In the genomic region with DNA sequence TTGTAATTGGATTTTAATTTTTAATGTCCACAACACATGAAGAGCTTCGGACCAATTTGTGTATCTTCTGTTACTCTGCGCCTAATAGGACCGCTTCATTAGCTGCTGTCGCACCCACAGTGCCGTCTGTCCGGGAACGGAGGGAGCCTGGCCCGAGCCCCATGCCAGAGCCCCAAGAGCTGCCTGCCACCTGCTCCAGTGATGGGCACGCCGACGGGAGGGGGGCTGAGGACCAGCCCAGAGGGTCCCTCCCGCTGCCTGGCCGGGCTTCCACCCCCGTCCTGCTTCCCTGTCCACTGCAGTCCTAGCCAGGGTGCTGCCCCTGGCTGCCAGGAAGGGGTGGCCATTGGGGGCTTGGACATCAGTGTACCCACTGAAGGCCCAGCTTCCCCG, we compare ENCODE assay signal across 25 cellular contexts. TPM values are rescaled to one million over a fixed set of nuclear protein-coding genes. Genes with fewer than 3 reads are reported as not detected.
DNase-seq lines count a peak whose midpoint lies in the region; ATAC-seq, FAIRE-seq and TF ChIP-seq lines count a peak whose summit lies in the region.
"Had no signal": no experiment of that assay in that cellular context is flagged by ENCODE, and none has a peak within 500 bp of the region (broad histone marks: within the 10 kb centered on the region; RNA-seq: fewer than 3 reads in every experiment).

No MANE protein-coding gene starts in this region.

- H3K36me3 ChIP-seq in BLaER1 (no peaks in the 10 kb centered on the region), WERI-Rb-1 (no peaks in the 10 kb centered on the region), H1 (ENCODE audit: control insufficient read depth in 2 of 4, insufficient read depth in 4 of 4, low read length in 3 of 4) (no peaks in the 10 kb centered on the region), neuronal stem cell (replicated peaks in 1 of 2; ENCODE audit: control insufficient read depth in 2 of 2, insufficient read depth in 2 of 2, low read length in 2 of 2) (no peaks in the 10 kb centered on the region), mucosa of descending colon (ENCODE audit: low read depth) (no peaks in the 10 kb centered on the region)
- H3K36me3 ChIP-seq: MG63, SJSA1 had no signal

- H4K91ac ChIP-seq in H1 (replicated peaks; ENCODE audit: insufficient read length, low read length) (peak overlapping the region; percentile 9), neuronal stem cell (ENCODE audit: low read depth, low read length, poor library complexity) (peak overlapping the region; percentile 3)

- H3K79me2 ChIP-seq in H1 (ENCODE audit: control insufficient read depth in 1 of 2, insufficient read depth in 2 of 2, low read length in 2 of 2): no peaks in the 10 kb centered on the region

- no peak overlapping the region for H3K18ac ChIP-seq in H1 (ENCODE audit: extremely low read depth, low read length)
- H3K18ac ChIP-seq in neuronal stem cell (ENCODE audit: low read length): peak overlapping the region; percentile 95

- no peak overlapping the region for H2BK12ac ChIP-seq in H1 (ENCODE audit: low read depth, low read length)
- peak overlapping the region; percentile 97 for H2BK12ac ChIP-seq in neuronal stem cell (ENCODE audit: low read length)

- H3K27me3 Mint-ChIP-seq in WTC11 (ENCODE audit: low read depth): peaks cover 29% of the 10 kb centered on the region

- POLR2A ChIA-PET in H1 (lab: Charles Lee; ENCODE audit: partially characterized antibody) (no interaction called here), WTC11 (lab: Charles Lee) (no interaction called here)

- no peaks in the 10 kb centered on the region; the same call in 1 of the 2 replicates for H3K23me2 ChIP-seq in H1 (ENCODE audit: low read depth, low read length)

- TF ChIP-seq EP300 in H1 (IDR thresholded peaks at IDR 0.05; ENCODE audit: borderline replicate concordance in 1 of 2, low read depth in 2 of 2, low read length in 2 of 2): no peak

- H3K9me3 Mint-ChIP-seq in WTC11: no peaks in the 10 kb centered on the region

- H3K36me3 Mint-ChIP-seq in WTC11: no peaks in the 10 kb centered on the region
- H3K36me3 Mint-ChIP-seq: CD14-positive monocyte had no signal

- DNase-seq in WERI-Rb-1 (no peak), H1 (ENCODE audit: low read depth in 1 of 2, low spot score in 2 of 2) (no peak), neuronal stem cell (ENCODE audit: low spot score) (no peak), NCI-H187 (lab: John Stamatoyannopoulos, UW) (no peak), mucosa of descending colon (no peak), HK-2 (ENCODE audit: unreplicated experiment) (no peak), WTC11 (ENCODE audit: low spot score) (no peak)
- DNase-seq: AML-193, MG63, NCI-H1694 treated with DMSO at 0.1 percent for 48 hours, NCI-H2107, NCI-H510A, NCI-H774 had no signal

- TF ChIP-seq CTCF in WERI-Rb-1 (IDR thresholded peaks at IDR 0.05; ENCODE audit: low read depth, low read length) (no peak), H1 (IDR thresholded peaks at IDR 0.05; ENCODE audit: control extremely low read depth in 1 of 3, insufficient read depth in 1 of 3, low read depth in 1 of 3, low read length in 3 of 3) (no peak), mucosa of descending colon (IDR thresholded peaks at IDR 0.05) (no peak), WTC11 (IDR thresholded peaks at IDR 0.05) (no peak)

- ATAC-seq in mucosa of descending colon (no peak), WTC11 (no peak)
- ATAC-seq: Right ventricle myocardium inferior had no signal

- H3K9me3 ChIP-seq in BLaER1: no peaks in the 10 kb centered on the region
- no peaks in the 10 kb centered on the region for H3K9me3 ChIP-seq in WERI-Rb-1 (ENCODE audit: severe bottlenecking)
- H3K9me3 ChIP-seq in H1 (ENCODE audit: insufficient read depth in 2 of 2, low read depth in 1 of 2, low read length in 1 of 2): no peaks in the 10 kb centered on the region
- no peaks in the 10 kb centered on the region for H3K9me3 ChIP-seq in neuronal stem cell (replicated peaks in 1 of 2; ENCODE audit: control insufficient read depth in 2 of 2, insufficient read depth in 1 of 2, low read depth in 1 of 2, low read length in 2 of 2)
- no peaks in the 10 kb centered on the region for H3K9me3 ChIP-seq in mucosa of descending colon
- H3K9me3 ChIP-seq: MG63, SJSA1 had no signal

- no peak overlapping the region for H2BK15ac ChIP-seq in H1 (ENCODE audit: low read length)
- H2BK15ac ChIP-seq in neuronal stem cell (ENCODE audit: low read length): peak overlapping the region; percentile 100

- TF ChIP-seq RAD21 in H1 (IDR thresholded peaks at IDR 0.05 in 1 of 2, conservative IDR thresholded peaks at IDR 0.05 in 1 of 2; ENCODE audit: low read depth in 2 of 2, low read length in 2 of 2): no peak

- H3K23ac ChIP-seq in H1 (ENCODE audit: insufficient read length) (no peak overlapping the region), neuronal stem cell (ENCODE audit: low read depth, low read length, poor library complexity) (no peak overlapping the region)

- H3K27ac Mint-ChIP-seq in WTC11: no peak overlapping the region
- H3K27ac Mint-ChIP-seq: CD14-positive monocyte had no signal

- no peak overlapping the region for H3K56ac ChIP-seq in H1 (replicated peaks; ENCODE audit: insufficient read length, low read depth, low read length)

- H3K9ac ChIP-seq in BLaER1 (no peak overlapping the region; the same call in 1 of the 2 replicates), H1 (replicated peaks in 1 of 4; ENCODE audit: extremely low read depth in 1 of 4, low read depth in 3 of 4, low read length in 3 of 4) (no peak overlapping the region), neuronal stem cell (ENCODE audit: low read depth, low read length, poor library complexity) (peak overlapping the region; percentile 66)

- peaks cover 25% of the 10 kb centered on the region for H4K20me1 ChIP-seq in BLaER1
- peaks cover 0 to 4% of the 10 kb centered on the region in 2 experiments for H4K20me1 ChIP-seq in H1 (replicated peaks in 1 of 2; ENCODE audit: control insufficient read depth in 1 of 2, insufficient read depth in 2 of 2, low read length in 2 of 2)

- TF ChIP-seq POLR2A in H1 (IDR thresholded peaks at IDR 0.05; ENCODE audit: control extremely low read depth in 1 of 2, low read depth in 2 of 2, low read length in 2 of 2): no peak

- no peaks in the 10 kb centered on the region for H3K4me1 Mint-ChIP-seq in WTC11
- H3K4me1 Mint-ChIP-seq: CD14-positive monocyte had no signal

- H2AFZ ChIP-seq in H1 (ENCODE audit: low read length): no peak overlapping the region
- H2AFZ ChIP-seq in neuronal stem cell (ENCODE audit: low read length): peak overlapping the region; percentile 82

- H4K5ac ChIP-seq in H1 (ENCODE audit: insufficient read length, low read depth, low read length): no peak overlapping the region

- H2AK5ac ChIP-seq in H1 (ENCODE audit: low read depth, low read length) (no peak overlapping the region), neuronal stem cell (ENCODE audit: low read depth, low read length) (peak overlapping the region; percentile 90)

- CTCF ChIA-PET in H1 (lab: Charles Lee; ENCODE audit: partially characterized antibody): interaction anchor here (0.6 to 2.4 kb wide), 6 partner anchors 15 to 116 kb away, joined by 3 to 8 read pairs (median 6); no protein-coding TSS in a partner anchor
- CTCF ChIA-PET in WTC11 (lab: Charles Lee): interaction anchor here (1.3 to 1.9 kb wide), 3 partner anchors 16 to 103 kb away, joined by 3 to 9 read pairs (median 4); no protein-coding TSS in a partner anchor

- H2BK5ac ChIP-seq in H1 (ENCODE audit: low read depth, low read length): no peak overlapping the region
- peak overlapping the region; percentile 98 for H2BK5ac ChIP-seq in neuronal stem cell (ENCODE audit: low read length)

- no peak overlapping the region for H3K4ac ChIP-seq in H1 (replicated peaks; ENCODE audit: insufficient read length, low read depth, low read length)
- peak overlapping the region; percentile 58 for H3K4ac ChIP-seq in neuronal stem cell (ENCODE audit: low read length)

- H3K14ac ChIP-seq in H1 (ENCODE audit: insufficient read length) (no peak overlapping the region), neuronal stem cell (ENCODE audit: low read length) (no peak overlapping the region)

- H2BK20ac ChIP-seq in H1 (ENCODE audit: low read length): no peak overlapping the region

- intact Hi-C loops in mucosa of descending colon (cut with DNase I, micrococcal nuclease): no loop called here

- WGBS in H1 (ENCODE audit: extremely low coverage in 1 of 2, insufficient coverage in 1 of 2, insufficient read length in 1 of 2, insufficient replicate concordance in 2 of 2, low coverage in 1 of 2, low lambda C conversion rate in 2 of 2, missing lambda C conversion rate in 1 of 2), 2 experiments: 93% methylated on average over 11 of the region's 15 CpGs; no CpG with 5 or more reads in 1 of the 2 experiments
- WGBS in neuronal stem cell (ENCODE audit: extremely low coverage in 2 of 2, insufficient read length in 2 of 2, insufficient replicate concordance in 1 of 2), 2 donors: no CpG with 5 or more reads among the region's 15 CpGs

- no peak for FAIRE-seq in H1 (lab: Jason Lieb, UNC)
- FAIRE-seq: G401.6, GM12892, GM18507, GM19239, RCC 7860 had no signal

- peaks cover 98% of the 10 kb centered on the region for H3K4me1 ChIP-seq in BLaER1
- peaks cover 0 to 18% (median 10%) of the 10 kb centered on the region in 4 experiments; a peak in 4 of 7 replicates for H3K4me1 ChIP-seq in H1 (replicated peaks in 1 of 4; ENCODE audit: control insufficient read depth in 3 of 4, insufficient read depth in 4 of 4, low read length in 3 of 4)
- peaks cover 34 to 55% of the 10 kb centered on the region in 2 donors for H3K4me1 ChIP-seq in neuronal stem cell (ENCODE audit: control insufficient read depth in 2 of 2, insufficient read depth in 1 of 2, low read depth in 1 of 2, low read length in 2 of 2)
- no peaks in the 10 kb centered on the region for H3K4me1 ChIP-seq in mucosa of descending colon (ENCODE audit: low read depth)

- H3K4me3 ChIP-seq in BLaER1 (0 out of 2 replicates have a peak overlapping the region, but pooled peaks have one; percentile 44), WERI-Rb-1 (ENCODE audit: low read depth, low read length) (peak overlapping the region; percentile 7; the same call in 1 of the 2 replicates), H1 (ENCODE audit: extremely low read depth in 1 of 4, insufficient read depth in 2 of 4, low read depth in 3 of 4, low read length in 4 of 4) (no peak overlapping the region), neuronal stem cell (ENCODE audit: low read length in 2 of 2) (no peak overlapping the region), mucosa of descending colon (no peak overlapping the region)
- H3K4me3 ChIP-seq: MG63, SJSA1 had no signal

- H4K8ac ChIP-seq in H1 (ENCODE audit: extremely low read depth, insufficient read depth, low read length): 0 out of 2 replicates have a peak overlapping the region, but pooled peaks have one; percentile 62
- H4K8ac ChIP-seq in neuronal stem cell (ENCODE audit: low read depth, low read length): no peak overlapping the region

- H2BK120ac ChIP-seq in H1 (replicated peaks; ENCODE audit: low read depth, low read length): no peak overlapping the region
- H2BK120ac ChIP-seq in neuronal stem cell (ENCODE audit: low read depth, low read length): peak overlapping the region; percentile 63

- H3K4me2 ChIP-seq in BLaER1 (peak overlapping the region; percentile 94), H1 (ENCODE audit: insufficient read depth in 1 of 2, low read depth in 2 of 2, low read length in 2 of 2) (no peak overlapping the region), neuronal stem cell (ENCODE audit: insufficient read depth, low read length, poor library complexity, severe bottlenecking) (no peak overlapping the region)

- H3K27ac ChIP-seq in BLaER1: peak overlapping the region; percentile 75; the same call in 1 of the 2 replicates
- H3K27ac ChIP-seq in WERI-Rb-1: peak overlapping the region; percentile 63
- H3K27ac ChIP-seq in H1 (ENCODE audit: low read depth, low read length): no peak overlapping the region
- H3K27ac ChIP-seq in neuronal stem cell (replicated peaks; ENCODE audit: low read length): peak overlapping the region; percentile 99
- H3K27ac ChIP-seq: SJSA1 had no signal

- H3K27me3 ChIP-seq in BLaER1: peaks cover 46% of the 10 kb centered on the region
- H3K27me3 ChIP-seq in WERI-Rb-1 (ENCODE audit: insufficient read depth, low read depth, severe bottlenecking): peaks cover 13% of the 10 kb centered on the region
- H3K27me3 ChIP-seq in H1 (replicated peaks in 1 of 4; ENCODE audit: control insufficient read depth in 3 of 4, extremely low read depth in 1 of 4, insufficient read depth in 3 of 4, low read length in 3 of 4): peaks cover 18 to 34% (median 30%) of the 10 kb centered on the region in 4 experiments
- H3K27me3 ChIP-seq in neuronal stem cell (ENCODE audit: control insufficient read depth in 3 of 3, insufficient read depth in 3 of 3, low read depth in 1 of 3, low read length in 3 of 3): peaks cover 0 to 57% (median 16%) of the 10 kb centered on the region in 3 experiments

- H3K79me1 ChIP-seq in H1 (ENCODE audit: low read depth, low read length) (no peaks in the 10 kb centered on the region), neuronal stem cell (ENCODE audit: low read depth, low read length) (peaks cover 5% of the 10 kb centered on the region)

- no peak overlapping the region for H3K4me3 Mint-ChIP-seq in WTC11
- H3K4me3 Mint-ChIP-seq: CD14-positive monocyte had no signal

RNA-seq across cellular contexts. Expression of a gene that starts 30.3 kb away (rescaled TPM):
- 0.19 TPM in 2 replicates for total RNA-seq in H1 (2021; fragmentation: NEBNext Ultra II Directional; extraction: Animal tissue kit (Norgen Biotek cat#: 25700))
- 0.14 TPM in 2 replicates for polyA plus RNA-seq in H1 (2011; rRNA removed)
- polyA plus RNA-seq in H1 (2011; cell fraction: cytosol; rRNA removed): 0.12 TPM
- polyA plus RNA-seq in H1 (2011; cell fraction: nucleus; rRNA removed): 0.54 TPM
- 0.06 to 0.16 TPM (median 0.14 TPM) in 4 replicates for polyA plus RNA-seq in H1 (2012, experiment 1 of 2)
- polyA plus RNA-seq in H1 (2012, experiment 2 of 2): 0.07 TPM
- polyA plus RNA-seq in H1 (2013, experiment 1 of 2): 0.10 TPM
- polyA plus RNA-seq in H1 (2013, experiment 2 of 2): 0.07 TPM
- 0.05 and 0.16 TPM in 2 replicates for polyA minus RNA-seq in H1 (2011; rRNA and poly(A)+ RNA removed)
- polyA minus RNA-seq in H1 (2011; cell fraction: cytosol; rRNA and poly(A)+ RNA removed): not detected
- polyA minus RNA-seq in H1 (2011; cell fraction: nucleus; rRNA and poly(A)+ RNA removed): 0.30 TPM
- 4.2 TPM for polyA plus RNA-seq in neuronal stem cell (2013, experiment 1 of 2)
- 4.0 TPM for polyA plus RNA-seq in neuronal stem cell (2013, experiment 2 of 2)
- total RNA-seq in mucosa of descending colon (1 to 10 TPM; 1.2 to 6.8 (median 1.9) TPM), WTC11 (2021) (0.05 to 0.18 TPM (median 0.17 TPM) in 3 replicates)
- total RNA-seq: A172, Daoy, LHCN-M2 had no signal
- polyA plus RNA-seq: CD14-positive monocyte had no signal

RNA-seq across cellular contexts. Expression of a gene that starts 33.5 kb away (rescaled TPM):
- 24.3 and 24.7 TPM in 2 replicates for total RNA-seq in H1 (2021; fragmentation: NEBNext Ultra II Directional; extraction: Animal tissue kit (Norgen Biotek cat#: 25700))
- polyA plus RNA-seq in H1 (2011; rRNA removed): 26.9 and 37.3 TPM in 2 replicates
- polyA plus RNA-seq in H1 (2011; cell fraction: cytosol; rRNA removed): 29.9 TPM
- polyA plus RNA-seq in H1 (2011; cell fraction: nucleus; rRNA removed): 42.6 TPM
- 16.5 to 25.6 TPM (median 24.1 TPM) in 4 replicates for polyA plus RNA-seq in H1 (2012, experiment 1 of 2)
- polyA plus RNA-seq in H1 (2012, experiment 2 of 2): 26.0 TPM
- polyA plus RNA-seq in H1 (2013, experiment 1 of 2): 13.3 TPM
- 13.7 TPM for polyA plus RNA-seq in H1 (2013, experiment 2 of 2)
- 10.7 and 13.6 TPM in 2 replicates for polyA minus RNA-seq in H1 (2011; rRNA and poly(A)+ RNA removed)
- polyA minus RNA-seq in H1 (2011; cell fraction: cytosol; rRNA and poly(A)+ RNA removed): 19.8 TPM
- 22.3 TPM for polyA minus RNA-seq in H1 (2011; cell fraction: nucleus; rRNA and poly(A)+ RNA removed)
- polyA plus RNA-seq in neuronal stem cell (2013, experiment 1 of 2): 12.4 TPM
- 12.5 TPM for polyA plus RNA-seq in neuronal stem cell (2013, experiment 2 of 2)
- total RNA-seq in mucosa of descending colon (10 to 100 TPM; 13.4 to 20.4 (median 18.4) TPM), WTC11 (2021) (28.6 to 31.7 TPM (median 29.3 TPM) in 3 replicates)

RNA-seq across cellular contexts. Expression of a gene that starts 54.2 kb away (rescaled TPM):
- total RNA-seq in H1 (2021; fragmentation: NEBNext Ultra II Directional; extraction: Animal tissue kit (Norgen Biotek cat#: 25700)): 92.0 and 102 TPM in 2 replicates
- polyA plus RNA-seq in H1 (2011; rRNA removed): 120 and 134 TPM in 2 replicates
- 93.7 TPM for polyA plus RNA-seq in H1 (2011; cell fraction: cytosol; rRNA removed)
- 63.8 TPM for polyA plus RNA-seq in H1 (2011; cell fraction: nucleus; rRNA removed)
- 70.3 to 94.7 TPM (median 80.1 TPM) in 4 replicates for polyA plus RNA-seq in H1 (2012, experiment 1 of 2)
- 37.7 TPM for polyA plus RNA-seq in H1 (2012, experiment 2 of 2)
- 96.9 TPM for polyA plus RNA-seq in H1 (2013, experiment 1 of 2)
- polyA plus RNA-seq in H1 (2013, experiment 2 of 2): 106 TPM
- 133 and 151 TPM in 2 replicates for polyA minus RNA-seq in H1 (2011; rRNA and poly(A)+ RNA removed)
- 34.6 TPM for polyA minus RNA-seq in H1 (2011; cell fraction: cytosol; rRNA and poly(A)+ RNA removed)
- polyA minus RNA-seq in H1 (2011; cell fraction: nucleus; rRNA and poly(A)+ RNA removed): 20.3 TPM
- 63.2 TPM for polyA plus RNA-seq in neuronal stem cell (2013, experiment 1 of 2)
- polyA plus RNA-seq in neuronal stem cell (2013, experiment 2 of 2): 64.3 TPM
- 100 to 1,000 TPM; 151 to 217 (median 193) TPM for total RNA-seq in mucosa of descending colon
- total RNA-seq in WTC11 (2021): 72.1 to 80.4 TPM (median 79.8 TPM) in 3 replicates

RNA-seq across cellular contexts. Expression of a gene that starts 54.5 kb away (rescaled TPM):
- 9.1 and 10.5 TPM in 2 replicates for total RNA-seq in H1 (2021; fragmentation: NEBNext Ultra II Directional; extraction: Animal tissue kit (Norgen Biotek cat#: 25700))
- polyA plus RNA-seq in H1 (2011; rRNA removed): 5.0 and 7.6 TPM in 2 replicates
- 6.9 TPM for polyA plus RNA-seq in H1 (2011; cell fraction: cytosol; rRNA removed)
- polyA plus RNA-seq in H1 (2011; cell fraction: nucleus; rRNA removed): 15.8 TPM
- 4.3 to 8.9 TPM (median 7.8 TPM) in 4 replicates for polyA plus RNA-seq in H1 (2012, experiment 1 of 2)
- 2.9 TPM for polyA plus RNA-seq in H1 (2012, experiment 2 of 2)
- polyA plus RNA-seq in H1 (2013, experiment 1 of 2): 3.5 TPM
- 3.7 TPM for polyA plus RNA-seq in H1 (2013, experiment 2 of 2)
- 9.2 and 11.9 TPM in 2 replicates for polyA minus RNA-seq in H1 (2011; rRNA and poly(A)+ RNA removed)
- polyA minus RNA-seq in H1 (2011; cell fraction: cytosol; rRNA and poly(A)+ RNA removed): 7.9 TPM
- polyA minus RNA-seq in H1 (2011; cell fraction: nucleus; rRNA and poly(A)+ RNA removed): 14.4 TPM
- polyA plus RNA-seq in neuronal stem cell (2013, experiment 1 of 2): 7.1 TPM
- polyA plus RNA-seq in neuronal stem cell (2013, experiment 2 of 2): 7.9 TPM
- total RNA-seq in mucosa of descending colon: 10 to 100 TPM; 13.1 to 17.4 (median 13.4) TPM
- 14.5 to 19.7 TPM (median 18.5 TPM) in 3 replicates for total RNA-seq in WTC11 (2021)

Comparison
In these comparisons a context has a peak if more than half of its experiments do, and no peak if none do; other contexts are left out.
1. H3K4me3 ChIP-seq: peak in BLaER1 (single experiment) and WERI-Rb-1 (single experiment); none in H1 (0 of 4), neuronal stem cell (0 of 2) and mucosa of descending colon (single experiment).